Comparison of ENCODE assay signal across 13 cellular contexts in the genomic region with DNA sequence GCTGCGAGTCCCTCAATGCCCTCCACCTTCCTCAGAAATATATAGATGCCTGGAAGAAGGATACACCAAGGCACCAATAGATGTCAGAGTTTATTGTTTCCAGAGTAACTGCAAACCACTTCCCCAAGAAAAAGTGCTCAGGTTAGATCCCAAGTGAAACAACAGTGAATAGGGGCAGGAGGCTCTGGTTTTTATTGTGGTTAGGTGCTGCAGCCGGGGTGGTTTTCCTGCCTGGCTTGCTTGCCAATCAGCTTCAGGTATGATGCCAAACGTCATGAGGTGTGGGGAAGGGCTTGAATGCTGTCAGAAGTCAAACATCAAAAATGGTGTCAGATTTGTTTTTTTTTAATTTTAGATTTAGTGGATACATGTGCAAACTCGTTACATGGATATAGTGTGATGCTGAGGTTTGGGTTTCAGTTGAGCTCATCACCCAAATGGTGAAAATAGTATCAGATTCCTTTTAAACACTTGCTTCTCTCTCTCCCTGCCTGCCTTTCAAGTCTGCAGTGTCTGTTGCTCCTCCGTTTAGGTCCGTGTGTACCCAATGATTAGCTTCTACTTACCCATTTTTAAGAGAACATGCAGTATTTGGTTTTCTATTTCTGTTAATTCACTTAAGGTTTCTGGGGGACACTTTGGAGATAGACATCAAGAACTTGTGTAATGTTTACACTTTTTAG.
DNase-seq lines count a peak whose midpoint lies in the region; ATAC-seq and TF ChIP-seq lines count a peak whose summit lies in the region.
"Had no signal": no experiment of that assay in that cellular context is flagged by ENCODE, and none has a peak within 500 bp of the region (broad histone marks: within the 10 kb centered on the region; RNA-seq: fewer than 3 reads in every experiment).

No MANE protein-coding gene starts in this region.

- DNase-seq in stimulated activated CD4-positive, alpha-beta T cell treated with anti-CD3 and anti-CD28 coated beads, Interleukin-12 subunit alpha, Interleukin-12 subunit beta, amount 100 ng/mL, for 48 hours (ENCODE audit: low read depth in 2 of 3, low spot score in 1 of 3) = peak in 2 of 3 donors; percentile 3
- DNase-seq in stimulated activated CD4-positive, alpha-beta T cell treated with anti-CD3 and anti-CD28 coated beads, Interleukin-12 subunit alpha, Interleukin-12 subunit beta, amount 100 ng/mL, for 4 hours = no peak
- DNase-seq in NCI-H69 (lab: John Stamatoyannopoulos, UW) (peak; percentile 96), osteocyte (ENCODE audit: extremely low spot score, unreplicated experiment) (no peak), NCI-H774 (lab: John Stamatoyannopoulos, UW) (no peak)
- DNase-seq in activated T-cell treated with anti-CD3 and anti-CD28 coated beads, Interleukin-2, amount 50 U/mL, for 72 hours = peak; percentile 6
- peak; percentile 1 for DNase-seq in stimulated activated CD8-positive, alpha-beta memory T cell treated with anti-CD3 and anti-CD28 coated beads, Interleukin-4, amount 100 ng/mL, for 24 hours (ENCODE audit: low read depth)
- DNase-seq: amniotic stem cell, dorsolateral prefrontal cortex, gastrocnemius medialis, HCEC 1CT, ovary had no signal

- H3K36me3 Mint-ChIP-seq in activated T-cell treated with anti-CD3 and anti-CD28 coated beads, Interleukin-2, amount 50 U/mL, for 72 hours (ENCODE audit: insufficient read depth in 2 of 2) = no peaks in the 10 kb centered on the region
- no peaks in the 10 kb centered on the region for H3K36me3 Mint-ChIP-seq in osteocyte (ENCODE audit: unreplicated experiment)

- no peak for TF ChIP-seq CTCF in osteocyte (IDR thresholded peaks at IDR 0.05)

- ATAC-seq in activated T-cell treated with anti-CD3 and anti-CD28 coated beads, Interleukin-2, amount 50 U/mL, for 72 hours (replicated peaks in 1 of 2) = peak; percentile 43 to 49
- ATAC-seq in HG02798 (IDR thresholded peaks at IDR 0.05; ENCODE audit: poor library complexity, unreplicated experiment) = no peak
- ATAC-seq: gastrocnemius medialis had no signal

- peak overlapping the region; percentile 6 to 37 for H3K4me3 Mint-ChIP-seq in activated T-cell treated with anti-CD3 and anti-CD28 coated beads, Interleukin-2, amount 50 U/mL, for 72 hours
- H3K4me3 Mint-ChIP-seq in osteocyte (ENCODE audit: unreplicated experiment) = no peak overlapping the region

- H3K27me3 Mint-ChIP-seq in activated T-cell treated with anti-CD3 and anti-CD28 coated beads, Interleukin-2, amount 50 U/mL, for 72 hours (ENCODE audit: low read depth) = no peaks in the 10 kb centered on the region
- no peaks in the 10 kb centered on the region for H3K27me3 Mint-ChIP-seq in osteocyte (ENCODE audit: unreplicated experiment)

- no peak overlapping the region for H3K27ac Mint-ChIP-seq in activated T-cell treated with anti-CD3 and anti-CD28 coated beads, Interleukin-2, amount 50 U/mL, for 72 hours
- H3K27ac Mint-ChIP-seq in osteocyte (ENCODE audit: unreplicated experiment) = no peak overlapping the region

- H3K4me1 Mint-ChIP-seq in activated T-cell treated with anti-CD3 and anti-CD28 coated beads, Interleukin-2, amount 50 U/mL, for 72 hours (ENCODE audit: low read depth) = peaks cover 8% of the 10 kb centered on the region
- no peaks in the 10 kb centered on the region for H3K4me1 Mint-ChIP-seq in osteocyte (ENCODE audit: unreplicated experiment)

- H3K9me3 Mint-ChIP-seq in activated T-cell treated with anti-CD3 and anti-CD28 coated beads, Interleukin-2, amount 50 U/mL, for 72 hours = no peaks in the 10 kb centered on the region
- peaks cover 21% of the 10 kb centered on the region for H3K9me3 Mint-ChIP-seq in osteocyte (ENCODE audit: unreplicated experiment)

Comparison
In these comparisons a context has a peak if more than half of its experiments do, and no peak if none do; other contexts are left out.
1. DNase-seq: peak in stimulated activated CD4-positive, alpha-beta T cell treated with anti-CD3 and anti-CD28 coated beads, Interleukin-12 subunit alpha, Interleukin-12 subunit beta, amount 100 ng/mL, for 48 hours (2 of 3), NCI-H69 (single experiment), activated T-cell treated with anti-CD3 and anti-CD28 coated beads, Interleukin-2, amount 50 U/mL, for 72 hours (2 of 2) and stimulated activated CD8-positive, alpha-beta memory T cell treated with anti-CD3 and anti-CD28 coated beads, Interleukin-4, amount 100 ng/mL, for 24 hours (single experiment); none in stimulated activated CD4-positive, alpha-beta T cell treated with anti-CD3 and anti-CD28 coated beads, Interleukin-12 subunit alpha, Interleukin-12 subunit beta, amount 100 ng/mL, for 4 hours (single experiment), osteocyte (single experiment) and NCI-H774 (single experiment).